In genomic region chr5:14168139-14168792, GRCh38 we compare ENCODE assay signal across 8 cellular contexts. TPM values are rescaled to one million over a fixed set of nuclear protein-coding genes. Genes with fewer than 3 reads are reported as not detected.
DNase-seq lines count a peak whose midpoint lies in the region; ATAC-seq lines count a peak whose summit lies in the region.

No MANE protein-coding gene starts in this region.

- ATAC-seq in GM18502 (IDR thresholded peaks at IDR 0.05; ENCODE audit: poor library complexity, unreplicated experiment) = peak; percentile 41
- ATAC-seq in natural killer cell treated with Interleukin-12 subunit alpha and Interleukin-12 subunit beta and Interleukin-15 and Interleukin-18, amount 100 ng/mL, for 72 hours = no peak

- H3K36me3 Mint-ChIP-seq in natural killer cell treated with Interleukin-12 subunit alpha and Interleukin-12 subunit beta and Interleukin-15 and Interleukin-18, amount 100 ng/mL, for 72 hours = no peaks in the 10 kb centered on the region

- no peaks in the 10 kb centered on the region for H3K9me3 Mint-ChIP-seq in natural killer cell treated with Interleukin-12 subunit alpha and Interleukin-12 subunit beta and Interleukin-15 and Interleukin-18, amount 100 ng/mL, for 72 hours

- peaks cover 47 to 56% of the 10 kb centered on the region in 2 donors for H3K4me1 Mint-ChIP-seq in natural killer cell treated with Interleukin-12 subunit alpha and Interleukin-12 subunit beta and Interleukin-15 and Interleukin-18, amount 100 ng/mL, for 72 hours (ENCODE audit: low read depth in 2 of 2)

- DNase-seq in HCEC 1CT = peak; percentile 56
- peak; percentile 46 for DNase-seq in NOMO-1 treated with dmso at 0.1 percent for 144 hours (lab: John Stamatoyannopoulos, UW; ENCODE audit: unreplicated experiment)
- no peak for DNase-seq in natural killer cell treated with Interleukin-12 subunit alpha and Interleukin-12 subunit beta and Interleukin-15 and Interleukin-18, amount 100 ng/mL, for 72 hours (ENCODE audit: low spot score)
- DNase-seq in activated T-cell treated with anti-CD3 and anti-CD28 coated beads, Interleukin-2, amount 50 U/mL, for 48 hours = no peak
- no peak for DNase-seq in stimulated activated CD4-positive, alpha-beta T cell treated with anti-CD3 and anti-CD28 coated beads, Interleukin-12 subunit alpha, Interleukin-12 subunit beta, amount 100 ng/mL, for 4 hours
- DNase-seq in NCI-H2081 treated with DMSO at 0.1 percent for 48 hours (lab: John Stamatoyannopoulos, UW) = no peak
- no peak for DNase-seq in GM19240 (ENCODE audit: insufficient read length, low spot score)

- H3K27me3 Mint-ChIP-seq in natural killer cell treated with Interleukin-12 subunit alpha and Interleukin-12 subunit beta and Interleukin-15 and Interleukin-18, amount 100 ng/mL, for 72 hours = peaks cover 0 to 2% of the 10 kb centered on the region in 2 donors

- peak overlapping the region; percentile 25 for H3K4me3 Mint-ChIP-seq in natural killer cell treated with Interleukin-12 subunit alpha and Interleukin-12 subunit beta and Interleukin-15 and Interleukin-18, amount 100 ng/mL, for 72 hours

- peak overlapping the region; percentile 23 to 24 for H3K27ac Mint-ChIP-seq in natural killer cell treated with Interleukin-12 subunit alpha and Interleukin-12 subunit beta and Interleukin-15 and Interleukin-18, amount 100 ng/mL, for 72 hours

RNA-seq across cellular contexts. Expression of gene TRIO, which starts 25.1 kb away (rescaled TPM):
- total RNA-seq in natural killer cell treated with Interleukin-12 subunit alpha and Interleukin-12 subunit beta and Interleukin-15 and Interleukin-18, amount 100 ng/mL, for 72 hours = 10 to 100 TPM; 40.1 to 70.3 TPM

Comparison
In these comparisons a context has a peak if more than half of its experiments do, and no peak if none do; other contexts are left out.
1. DNase-seq: peak in HCEC 1CT (single experiment) and NOMO-1 treated with dmso at 0.1 percent for 144 hours (single experiment); none in natural killer cell treated with Interleukin-12 subunit alpha and Interleukin-12 subunit beta and Interleukin-15 and Interleukin-18, amount 100 ng/mL, for 72 hours (single experiment), activated T-cell treated with anti-CD3 and anti-CD28 coated beads, Interleukin-2, amount 50 U/mL, for 48 hours (0 of 2), stimulated activated CD4-positive, alpha-beta T cell treated with anti-CD3 and anti-CD28 coated beads, Interleukin-12 subunit alpha, Interleukin-12 subunit beta, amount 100 ng/mL, for 4 hours (single experiment), NCI-H2081 treated with DMSO at 0.1 percent for 48 hours (single experiment) and GM19240 (single experiment).